ENCODE assay signal across 8 cellular contexts in the genomic region with DNA sequence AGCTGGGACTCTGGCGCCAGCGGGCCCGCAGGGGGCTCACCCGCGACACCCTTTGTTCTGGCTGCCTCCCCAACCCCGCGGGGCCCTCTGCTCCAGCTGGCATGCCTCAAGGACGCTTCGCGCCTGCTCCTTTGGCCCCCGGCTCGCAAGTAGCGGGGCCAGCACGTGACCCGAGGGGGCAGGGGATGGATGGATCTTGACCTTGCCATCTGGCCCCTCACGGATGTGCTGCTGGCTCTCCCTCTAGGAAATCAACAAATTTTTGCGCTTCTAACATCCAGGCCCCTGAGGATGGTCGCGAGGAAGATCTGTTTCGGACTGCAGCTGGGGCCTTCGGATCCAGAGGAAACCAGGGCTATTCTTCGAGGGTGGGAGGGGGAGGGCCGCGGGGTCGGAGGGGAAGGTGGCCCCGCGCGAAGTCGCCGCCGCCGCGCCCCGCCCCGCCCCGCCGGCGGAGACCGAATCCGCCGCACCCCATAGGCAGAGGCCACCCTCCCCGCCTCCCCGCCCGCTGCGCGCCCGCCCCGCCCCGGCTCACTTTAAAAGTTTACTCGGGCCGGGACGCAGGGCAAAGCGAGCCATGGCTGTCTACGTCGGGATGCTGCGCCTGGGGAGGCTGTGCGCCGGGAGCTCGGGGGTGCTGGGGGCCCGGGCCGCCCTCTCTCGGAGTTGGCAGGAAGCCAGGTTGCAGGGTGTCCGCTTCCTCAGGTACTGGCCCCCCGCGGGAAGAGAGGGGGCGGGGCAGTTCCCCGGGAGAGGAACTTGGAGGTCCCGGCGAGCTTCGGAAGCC. TPM values are rescaled to one million over a fixed set of nuclear protein-coding genes. Genes with fewer than 3 reads are reported as not detected.
A peak's percentile ranks its signal among the peaks of the same experiment; 100 is the strongest.
DNase-seq lines count a peak whose midpoint lies in the region; ATAC-seq and TF ChIP-seq lines count a peak whose summit lies in the region.

A gene with protein sequence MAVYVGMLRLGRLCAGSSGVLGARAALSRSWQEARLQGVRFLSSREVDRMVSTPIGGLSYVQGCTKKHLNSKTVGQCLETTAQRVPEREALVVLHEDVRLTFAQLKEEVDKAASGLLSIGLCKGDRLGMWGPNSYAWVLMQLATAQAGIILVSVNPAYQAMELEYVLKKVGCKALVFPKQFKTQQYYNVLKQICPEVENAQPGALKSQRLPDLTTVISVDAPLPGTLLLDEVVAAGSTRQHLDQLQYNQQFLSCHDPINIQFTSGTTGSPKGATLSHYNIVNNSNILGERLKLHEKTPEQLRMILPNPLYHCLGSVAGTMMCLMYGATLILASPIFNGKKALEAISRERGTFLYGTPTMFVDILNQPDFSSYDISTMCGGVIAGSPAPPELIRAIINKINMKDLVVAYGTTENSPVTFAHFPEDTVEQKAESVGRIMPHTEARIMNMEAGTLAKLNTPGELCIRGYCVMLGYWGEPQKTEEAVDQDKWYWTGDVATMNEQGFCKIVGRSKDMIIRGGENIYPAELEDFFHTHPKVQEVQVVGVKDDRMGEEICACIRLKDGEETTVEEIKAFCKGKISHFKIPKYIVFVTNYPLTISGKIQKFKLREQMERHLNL (plus strand): TSS at position 537 of the 790 bp plus-strand sequence. CDS start 44 bp downstream, at position 581.

- TF ChIP-seq CTCF in GM12865 (IDR thresholded peaks at IDR 0.05; ENCODE audit: insufficient read depth, low read depth, low read length, missing control alignments): no peak
- no peak for TF ChIP-seq CTCF in Peyer's patch (IDR thresholded peaks at IDR 0.05)
- no peak for TF ChIP-seq CTCF in fibroblast of villous mesenchyme (IDR thresholded peaks at IDR 0.05; ENCODE audit: insufficient read depth, low read depth, low read length)
- no peak for TF ChIP-seq CTCF in neural progenitor cell (IDR thresholded peaks at IDR 0.05)

- H3K4me3 ChIP-seq in GM12865 (ENCODE audit: low read depth, low read length): peak within 1 kb of the TSS; percentile 82
- H3K4me3 ChIP-seq in Peyer's patch: peak within 1 kb of the TSS; percentile 60 to 85 (median 76)
- H3K4me3 ChIP-seq in fibroblast of villous mesenchyme (ENCODE audit: low read depth, low read length): peak within 1 kb of the TSS; percentile 73
- H3K4me3 ChIP-seq in neural progenitor cell: peak within 1 kb of the TSS; percentile 82

- H3K4me2 ChIP-seq in neural progenitor cell: peak within 1 kb of the TSS; percentile 97

- H3K27ac ChIP-seq in Peyer's patch (peak within 1 kb of the TSS; percentile 73 to 91 (median 83)), neural progenitor cell (no peak within 1 kb of the TSS)

- no peaks in the 10 kb centered on the region for H3K9me3 Mint-ChIP-seq in neural progenitor cell

- peak; percentile 71 for DNase-seq in GM12865 (ENCODE audit: low read depth)
- DNase-seq in Peyer's patch: peak; percentile 75 to 90 (median 90)
- DNase-seq in activated T-helper 1 cell treated with anti-CD3 and anti-CD28 coated beads, Interleukin-2, amount 50 U/mL, for 16 hours (ENCODE audit: low read depth in 1 of 2, low spot score in 1 of 2): peak; percentile 45 to 55
- peak; percentile 56 for DNase-seq in fibroblast of villous mesenchyme (ENCODE audit: low read depth)
- DNase-seq in neural progenitor cell (ENCODE audit: low spot score): peak; percentile 66
- DNase-seq in stromal cell of bone marrow (ENCODE audit: low read depth): peak; percentile 32
- DNase-seq in NCI-H2196 (lab: John Stamatoyannopoulos, UW; ENCODE audit: unreplicated experiment): no peak

- H2AFZ ChIP-seq in neural progenitor cell (replicated peaks): peak within 1 kb of the TSS; percentile 62

- peaks cover 17% of the 10 kb centered on the region for H3F3A ChIP-seq in neural progenitor cell (ENCODE audit: low read depth)

- H3K36me3 ChIP-seq in Peyer's patch (no peaks in the 10 kb centered on the region), neural progenitor cell (no peaks in the 10 kb centered on the region)

- no peaks in the 10 kb centered on the region for H3K79me2 ChIP-seq in neural progenitor cell (ENCODE audit: low read depth)

- peaks cover 21% of the 10 kb centered on the region for H3K4me1 Mint-ChIP-seq in neural progenitor cell

- no peak within 1 kb of the TSS for H3K9ac ChIP-seq in neural progenitor cell

- H4K20me1 ChIP-seq in neural progenitor cell (ENCODE audit: low read depth): no peaks in the 10 kb centered on the region

- no peaks in the 10 kb centered on the region for H3K27me3 Mint-ChIP-seq in neural progenitor cell (ENCODE audit: insufficient read depth, low read depth)

- no peaks in the 10 kb centered on the region for H3K9me3 ChIP-seq in Peyer's patch
- no peaks in the 10 kb centered on the region for H3K9me3 ChIP-seq in neural progenitor cell (ENCODE audit: low read depth)

- H3K36me3 Mint-ChIP-seq in neural progenitor cell: no peaks in the 10 kb centered on the region

- no peaks in the 10 kb centered on the region for H3K27me3 ChIP-seq in Peyer's patch
- peaks cover 16% of the 10 kb centered on the region for H3K27me3 ChIP-seq in neural progenitor cell

- H3K4me1 ChIP-seq in Peyer's patch (peaks cover 2 to 47% (median 18%) of the 10 kb centered on the region in 4 donors), neural progenitor cell (peaks cover 13% of the 10 kb centered on the region)

- H3K4me3 Mint-ChIP-seq in neural progenitor cell: peak within 1 kb of the TSS; percentile 85

- ATAC-seq in HG02840 (IDR thresholded peaks at IDR 0.05; ENCODE audit: low FRiP score, unreplicated experiment): peak; percentile 52

- H3K27ac Mint-ChIP-seq in neural progenitor cell: peak within 1 kb of the TSS; percentile 72

- TF ChIP-seq POLR2A in Peyer's patch (IDR thresholded peaks at IDR 0.05): peak; percentile 57 to 92

RNA-seq across cellular contexts. Expression of the gene that starts here (rescaled TPM):
- total RNA-seq in Peyer's patch (100 to 1,000 TPM; 143 to 278 (median 189) TPM), fibroblast of villous mesenchyme (18.1 and 20.3 TPM in 2 replicates), neural progenitor cell (ENCODE audit: low replicate concordance) (15.2 and 28.8 TPM in 2 replicates)
